Comparison of ENCODE assay signal across 8 cellular contexts in genomic region chr7:94655884-94656657, GRCh38. TPM values are rescaled to one million over a fixed set of nuclear protein-coding genes. Genes with fewer than 3 reads are reported as not detected.
DNase-seq lines count a peak whose midpoint lies in the region; ATAC-seq and TF ChIP-seq lines count a peak whose summit lies in the region.

Gene SGCE, minus strand, starts transcription at chr7:94656133. Its CDS starts 35 bp downstream, at chr7:94656098.

- H3K27me3 Mint-ChIP-seq in naive B cell: peaks cover 3 to 26% (median 7%) of the 10 kb centered on the region in 3 donors

- H3K4me3 Mint-ChIP-seq in naive B cell: peak within 1 kb of the TSS; percentile 85 to 96 (median 90)

- peak within 1 kb of the TSS; percentile 91 for H3K4me2 ChIP-seq in DOHH2 (ENCODE audit: low read length)

- no peaks in the 10 kb centered on the region for H3K27me3 ChIP-seq in DOHH2 (ENCODE audit: control insufficient read depth, low read length)
- no peaks in the 10 kb centered on the region for H3K27me3 ChIP-seq in testis

- DNase-seq in NCI-H774 (lab: John Stamatoyannopoulos, UW) (peak; percentile 75), fibroblast of the aortic adventitia (ENCODE audit: low read depth) (peak; percentile 81), naive B cell (peak; percentile 63), testis (peak; percentile 86)
- peak; percentile 20 for DNase-seq in activated T-helper 9 cell treated with anti-CD3 and anti-CD28 coated beads, Interleukin-2, amount 50 U/mL, for 16 hours (ENCODE audit: low read depth)

- peaks cover 6 to 25% (median 9%) of the 10 kb centered on the region in 3 donors for H3K4me1 Mint-ChIP-seq in naive B cell

- 14 to 31% methylated on average over 48 to 61 of the region's 61 CpGs for WGBS in testis, 2 donors

- H4K20me1 ChIP-seq in DOHH2 (ENCODE audit: control insufficient read depth, insufficient read depth, low read depth, low read length): peaks cover 12% of the 10 kb centered on the region

- ATAC-seq in HG03066 (IDR thresholded peaks at IDR 0.05; ENCODE audit: low read depth, unreplicated experiment) (peak; percentile 19), naive B cell (ENCODE audit: low read depth in 2 of 2) (peak; percentile 9 to 11), GM21367 (IDR thresholded peaks at IDR 0.05; ENCODE audit: unreplicated experiment) (no peak)

- no peaks in the 10 kb centered on the region for H3K36me3 Mint-ChIP-seq in naive B cell

- H3K9me3 Mint-ChIP-seq in naive B cell: peaks cover 0 to 9% (median 2%) of the 10 kb centered on the region in 7 donors

- H3K27ac ChIP-seq in DOHH2 (ENCODE audit: low read depth, low read length): peak within 1 kb of the TSS; percentile 79
- peak within 1 kb of the TSS; percentile 79 to 88 for H3K27ac ChIP-seq in testis

- no peaks in the 10 kb centered on the region for H3K9me3 ChIP-seq in DOHH2 (ENCODE audit: control insufficient read depth, insufficient read depth, low read length)
- no peaks in the 10 kb centered on the region for H3K9me3 ChIP-seq in testis

- H3K9me2 ChIP-seq in DOHH2 (replicated peaks; ENCODE audit: control insufficient read depth, low read length): no peaks in the 10 kb centered on the region

- H3K36me3 ChIP-seq in DOHH2 (ENCODE audit: control insufficient read depth, low read length) (peaks cover 11% of the 10 kb centered on the region; the same call in 1 of the 2 replicates), testis (ENCODE audit: low read depth, missing control alignments) (no peaks in the 10 kb centered on the region)

- H3K4me3 ChIP-seq in DOHH2 (ENCODE audit: low read length) (peak within 1 kb of the TSS; percentile 88), fibroblast of the aortic adventitia (ENCODE audit: low read depth, low read length) (peak within 1 kb of the TSS; percentile 80), testis (peak within 1 kb of the TSS; percentile 58 to 79)

- peak; percentile 39 for TF ChIP-seq CTCF in DOHH2 (IDR thresholded peaks at IDR 0.05; ENCODE audit: low read depth, low read length, poor library complexity, severe bottlenecking)
- TF ChIP-seq CTCF in fibroblast of the aortic adventitia (IDR thresholded peaks at IDR 0.05; ENCODE audit: insufficient read depth, low read length): peak; percentile 69
- TF ChIP-seq CTCF in testis (IDR thresholded peaks at IDR 0.05): peak; percentile 15 to 74 (median 31)

- H3K4me1 ChIP-seq in DOHH2 (ENCODE audit: control insufficient read depth, low read length): peaks cover 29% of the 10 kb centered on the region
- H3K4me1 ChIP-seq in testis: no peaks in the 10 kb centered on the region

- H3F3A ChIP-seq in DOHH2 (ENCODE audit: control insufficient read depth, insufficient read depth): peaks cover 9% of the 10 kb centered on the region

- no peak for TF ChIP-seq POLR2A in testis (IDR thresholded peaks at IDR 0.05)

- peak within 1 kb of the TSS; percentile 61 to 91 (median 84) for H3K27ac Mint-ChIP-seq in naive B cell

- H3K79me2 ChIP-seq in DOHH2 (ENCODE audit: control insufficient read depth, low read length): peaks cover 83% of the 10 kb centered on the region

- intact Hi-C loops in testis (cut with DNase I; ENCODE audit: low total_unique reads): no loop called here

RNA-seq across cellular contexts. Expression of gene SGCE, which starts in this region (rescaled TPM):
- total RNA-seq in fibroblast of the aortic adventitia (ENCODE audit: low replicate concordance): 77.4 and 100 TPM in 2 replicates
- 10 to 100 TPM in 4 of 6 donors, 1 to 10 TPM in 2; 6.4 to 31.9 (median 12.1) TPM for polyA plus RNA-seq in naive B cell (ENCODE audit: low read depth in 6 of 6)
- 100 to 1,000 TPM; 142 to 146 TPM for total RNA-seq in testis
- polyA plus RNA-seq in testis (ENCODE audit: insufficient read depth, low read depth, low replicate concordance): 71.3 TPM

Comparison
In these comparisons a context has a peak if more than half of its experiments do, and no peak if none do; other contexts are left out.
1. DNase-seq: peak in every context shown above with its lines; median percentile 86 in testis; 81 in fibroblast of the aortic adventitia; 75 in NCI-H774; 63 in naive B cell; 20 in activated T-helper 9 cell treated with anti-CD3 and anti-CD28 coated beads, Interleukin-2, amount 50 U/mL, for 16 hours.